Comparison of ENCODE assay signal across 9 cellular contexts in genomic region chr5:151095341-151096000, GRCh38. TPM values are rescaled to one million over a fixed set of nuclear protein-coding genes. Genes with fewer than 3 reads are reported as not detected.
DNase-seq lines count a peak whose midpoint lies in the region; ATAC-seq and TF ChIP-seq lines count a peak whose summit lies in the region.
"Had no signal": no experiment of that assay in that cellular context is flagged by ENCODE, and none has a peak within 500 bp of the region (broad histone marks: within the 10 kb centered on the region; RNA-seq: fewer than 3 reads in every experiment).

No MANE protein-coding gene starts in this region.

- intact Hi-C loops in adrenal gland (cut with DNase I): no loop called here

- no peaks in the 10 kb centered on the region for H3K9me3 Mint-ChIP-seq in activated T-cell treated with anti-CD3 and anti-CD28 coated beads, Interleukin-2, amount 50 U/mL, for 72 hours
- no peaks in the 10 kb centered on the region for H3K9me3 Mint-ChIP-seq in type B pancreatic cell

- no peak for TF ChIP-seq CTCF in adrenal gland (IDR thresholded peaks at IDR 0.05)
- no peak for TF ChIP-seq CTCF in liver (IDR thresholded peaks at IDR 0.05; ENCODE audit: low read depth, low read length, missing input control)
- no peak for TF ChIP-seq CTCF in type B pancreatic cell (conservative IDR thresholded peaks at IDR 0.05)

- H3K4me3 ChIP-seq in adrenal gland (no peak overlapping the region), liver (ENCODE audit: low read depth in 1 of 3, low read length in 3 of 3) (no peak overlapping the region)

- H3K9ac ChIP-seq in liver (ENCODE audit: low read depth in 1 of 2, low read length in 2 of 2): no peak overlapping the region

- no peaks in the 10 kb centered on the region for H3K9me3 ChIP-seq in adrenal gland (replicated peaks in 1 of 3)
- H3K9me3 ChIP-seq in liver (ENCODE audit: control insufficient read depth in 4 of 4, low read length in 3 of 4): no peaks in the 10 kb centered on the region

- H3K36me3 ChIP-seq in adrenal gland (replicated peaks in 1 of 2): no peaks in the 10 kb centered on the region
- no peaks in the 10 kb centered on the region for H3K36me3 ChIP-seq in liver (ENCODE audit: control insufficient read depth in 4 of 4, insufficient read depth in 3 of 4, low read depth in 1 of 4, low read length in 3 of 4)

- no peak for TF ChIP-seq RAD21 in liver (IDR thresholded peaks at IDR 0.05)

- H3K4me3 Mint-ChIP-seq in activated T-cell treated with anti-CD3 and anti-CD28 coated beads, Interleukin-2, amount 50 U/mL, for 72 hours: peak overlapping the region in 1 of 2 donors; percentile 76
- H3K4me3 Mint-ChIP-seq in type B pancreatic cell: peak overlapping the region; percentile 29

- H3K4me1 ChIP-seq in adrenal gland (replicated peaks in 1 of 2) (peaks cover 35 to 48% of the 10 kb centered on the region in 2 donors), liver (ENCODE audit: control insufficient read depth in 4 of 4, insufficient read depth in 4 of 4, low read length in 3 of 4) (peaks cover 30 to 77% (median 60%) of the 10 kb centered on the region in 4 donors)

- peak overlapping the region; percentile 47 for H3K27ac Mint-ChIP-seq in activated T-cell treated with anti-CD3 and anti-CD28 coated beads, Interleukin-2, amount 50 U/mL, for 72 hours
- H3K27ac Mint-ChIP-seq in type B pancreatic cell: peak overlapping the region; percentile 44

- peaks cover 97% of the 10 kb centered on the region for H3K4me1 Mint-ChIP-seq in activated T-cell treated with anti-CD3 and anti-CD28 coated beads, Interleukin-2, amount 50 U/mL, for 72 hours (ENCODE audit: low read depth)
- peaks cover 33% of the 10 kb centered on the region for H3K4me1 Mint-ChIP-seq in type B pancreatic cell (ENCODE audit: unreplicated experiment)

- peaks cover 2 to 17% of the 10 kb centered on the region in 2 donors for H3K36me3 Mint-ChIP-seq in activated T-cell treated with anti-CD3 and anti-CD28 coated beads, Interleukin-2, amount 50 U/mL, for 72 hours (ENCODE audit: insufficient read depth in 2 of 2)
- H3K36me3 Mint-ChIP-seq in type B pancreatic cell: no peaks in the 10 kb centered on the region

- H3K27me3 ChIP-seq in adrenal gland (no peaks in the 10 kb centered on the region), liver (ENCODE audit: control insufficient read depth in 4 of 4, insufficient read depth in 4 of 4, low read length in 3 of 4) (no peaks in the 10 kb centered on the region)

- TF ChIP-seq POLR2A in adrenal gland (IDR thresholded peaks at IDR 0.05): no peak

- H3K27ac ChIP-seq in adrenal gland (peak overlapping the region in 4 of 5 donors; percentile 9 to 90 (median 24)), liver (ENCODE audit: low read depth in 1 of 2, low read length in 2 of 2) (peak overlapping the region; percentile 77 to 88)

- 40 to 48% (median 46%) methylated on average over 5 of the region's 5 CpGs for WGBS in adrenal gland, 4 donors
- 52% methylated on average over 5 of the region's 5 CpGs for WGBS in liver

- peaks cover 15% of the 10 kb centered on the region for H3K27me3 Mint-ChIP-seq in activated T-cell treated with anti-CD3 and anti-CD28 coated beads, Interleukin-2, amount 50 U/mL, for 72 hours (ENCODE audit: low read depth)
- no peaks in the 10 kb centered on the region for H3K27me3 Mint-ChIP-seq in type B pancreatic cell

- DNase-seq in activated T-cell treated with anti-CD3 and anti-CD28 coated beads, Interleukin-2, amount 50 U/mL, for 72 hours: no peak
- DNase-seq in activated T-cell treated with anti-CD3 and anti-CD28 coated beads for 4 hours (no peak), adrenal gland (peak in 5 of 7 donors; percentile 37 to 71 (median 55)), type B pancreatic cell (ENCODE audit: extremely low spot score, unreplicated experiment) (no peak), NCI-H187 treated with DMSO at 0.1 percent for 48 hours (lab: John Stamatoyannopoulos, UW) (no peak), T1000 (lab: John Stamatoyannopoulos, UW) (no peak)
- DNase-seq: NCI-H1436 had no signal

- ATAC-seq in activated T-cell treated with anti-CD3 and anti-CD28 coated beads, Interleukin-2, amount 50 U/mL, for 72 hours (replicated peaks in 1 of 2): no peak
- no peak for ATAC-seq in GM19467 (IDR thresholded peaks at IDR 0.05; ENCODE audit: unreplicated experiment)

TF ChIP-seq in liver, 16 proteins besides CTCF, POLR2A, EP300 and RAD21:
- TF ChIP-seq NR2F2 (IDR thresholded peaks at IDR 0.05) (peak; percentile 93), EGR1 (IDR thresholded peaks at IDR 0.05; ENCODE audit: low read depth in 2 of 2) (no peak), RXRA (IDR thresholded peaks at IDR 0.05) (no peak), REST (IDR thresholded peaks at IDR 0.05) (no peak), ATF3 (IDR thresholded peaks at IDR 0.05) (no peak), GABPA (IDR thresholded peaks at IDR 0.05 in 1 of 2, conservative IDR thresholded peaks at IDR 0.05 in 1 of 2) (no peak)

RNA-seq across cellular contexts. Expression of gene TNIP1, which starts 14.6 kb away (rescaled TPM):
- total RNA-seq in activated T-cell treated with anti-CD3 and anti-CD28 coated beads, Interleukin-2, amount 50 U/mL, for 72 hours: 100 to 1,000 TPM; 358 to 420 TPM
- total RNA-seq in adrenal gland (100 to 1,000 TPM in 6 of 8 donors, 10 to 100 TPM in 2; 36.6 to 129 (median 103) TPM), liver (100 to 1,000 TPM in 1 of 2 donors, 10 to 100 TPM in 1; 50.9 to 101 TPM), type B pancreatic cell (ENCODE audit: low replicate concordance) (63.6 and 89.2 TPM in 2 replicates)
- polyA plus RNA-seq in adrenal gland (10 to 100 TPM; 42.2 to 85.1 (median 68.1) TPM), liver (10 to 100 TPM; 33.2 to 45.1 TPM)

Comparison
In these comparisons a context has a peak if more than half of its experiments do, and no peak if none do; other contexts are left out.
1. DNase-seq: peak in adrenal gland (5 of 7); none in activated T-cell treated with anti-CD3 and anti-CD28 coated beads, Interleukin-2, amount 50 U/mL, for 72 hours (0 of 2), activated T-cell treated with anti-CD3 and anti-CD28 coated beads for 4 hours (single experiment), type B pancreatic cell (single experiment), NCI-H187 treated with DMSO at 0.1 percent for 48 hours (single experiment) and T1000 (single experiment).